12 cellular contexts compared by ENCODE assay signal in the genomic region with DNA sequence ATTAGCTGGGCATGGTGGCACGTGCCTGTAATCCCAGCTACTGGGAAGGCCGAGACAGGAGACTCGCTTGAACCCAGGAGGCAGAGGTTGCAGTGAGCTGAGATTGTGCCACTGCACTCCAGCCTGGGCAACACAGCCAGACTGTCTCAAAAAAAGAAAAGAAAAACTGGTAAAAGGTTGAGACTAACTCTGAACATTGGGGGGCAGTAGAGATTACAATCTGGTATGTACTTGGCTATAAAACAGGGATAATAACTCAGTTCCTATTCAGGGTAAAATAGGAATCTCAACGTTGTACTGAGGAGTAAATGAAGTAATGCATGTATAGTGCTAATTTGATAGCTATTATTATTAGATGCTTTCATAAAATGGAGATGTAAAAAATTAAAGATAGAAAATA. TPM values are rescaled to one million over a fixed set of nuclear protein-coding genes. Genes with fewer than 3 reads are reported as not detected.
DNase-seq lines count a peak whose midpoint lies in the region; ATAC-seq and TF ChIP-seq lines count a peak whose summit lies in the region.
"Had no signal": no experiment of that assay in that cellular context is flagged by ENCODE, and none has a peak within 500 bp of the region (broad histone marks: within the 10 kb centered on the region; RNA-seq: fewer than 3 reads in every experiment).

No MANE protein-coding gene starts in this region.

- peak; percentile 7 for DNase-seq in activated CD4-positive, alpha-beta T cell treated with anti-CD3 and anti-CD28 coated beads, Interleukin-2, amount 10 ng/mL, durations not matched to agents 7 days and 5 days
- no peak for DNase-seq in activated CD4-positive, alpha-beta T cell treated with anti-CD3 and anti-CD28 coated beads for 36 hours
- DNase-seq in PC-3 (peak; percentile 22), type B pancreatic cell (ENCODE audit: extremely low spot score, unreplicated experiment) (no peak), Caco-2 (no peak), NCI-H226 (no peak)
- DNase-seq: body of pancreas, NCI-H510A had no signal

- no peak for TF ChIP-seq POLR2A in gastroesophageal sphincter (IDR thresholded peaks at IDR 0.05)

- H3K4me1 ChIP-seq in PC-3 (ENCODE audit: insufficient read depth, low read length) (no peaks in the 10 kb centered on the region), gastroesophageal sphincter (no peaks in the 10 kb centered on the region), Caco-2 (no peaks in the 10 kb centered on the region)
- H3K4me1 ChIP-seq: BLaER1, body of pancreas had no signal

- H3K36me3 ChIP-seq in PC-3 (ENCODE audit: low read depth, low read length) (no peaks in the 10 kb centered on the region), gastroesophageal sphincter (no peaks in the 10 kb centered on the region), Caco-2 (ENCODE audit: control insufficient read depth, insufficient read depth, low read length) (no peaks in the 10 kb centered on the region)
- H3K36me3 ChIP-seq: BLaER1 had no signal

- H3K4me1 Mint-ChIP-seq in activated CD4-positive, alpha-beta T cell treated with anti-CD3 and anti-CD28 coated beads, Interleukin-2, amount 10 ng/mL, durations not matched to agents 7 days and 5 days = no peaks in the 10 kb centered on the region
- H3K4me1 Mint-ChIP-seq in activated CD4-positive, alpha-beta T cell treated with anti-CD3 and anti-CD28 coated beads for 36 hours = no peaks in the 10 kb centered on the region
- H3K4me1 Mint-ChIP-seq in type B pancreatic cell (ENCODE audit: unreplicated experiment) (no peaks in the 10 kb centered on the region), Caco-2 (ENCODE audit: low read depth, unreplicated experiment) (no peaks in the 10 kb centered on the region)

- H3K27me3 ChIP-seq in PC-3 (ENCODE audit: low read length) (no peaks in the 10 kb centered on the region), gastroesophageal sphincter (no peaks in the 10 kb centered on the region), Caco-2 (replicated peaks; ENCODE audit: control insufficient read depth, insufficient read depth, low read length) (no peaks in the 10 kb centered on the region)
- H3K27me3 ChIP-seq: body of pancreas had no signal

- H3K4me3 Mint-ChIP-seq in activated CD4-positive, alpha-beta T cell treated with anti-CD3 and anti-CD28 coated beads, Interleukin-2, amount 10 ng/mL, durations not matched to agents 7 days and 5 days = no peak overlapping the region
- no peak overlapping the region for H3K4me3 Mint-ChIP-seq in activated CD4-positive, alpha-beta T cell treated with anti-CD3 and anti-CD28 coated beads for 36 hours
- no peak overlapping the region for H3K4me3 Mint-ChIP-seq in type B pancreatic cell
- H3K4me3 Mint-ChIP-seq in Caco-2 (ENCODE audit: unreplicated experiment) = no peak overlapping the region
- H3K4me3 Mint-ChIP-seq: T-helper 2 cell treated with Interferon-gamma antibody and Interleukin-4, amounts not matched to agents 5 μg/mL and 100 μg/mL, for 36 hours had no signal

- H3K36me3 Mint-ChIP-seq in activated CD4-positive, alpha-beta T cell treated with anti-CD3 and anti-CD28 coated beads, Interleukin-2, amount 10 ng/mL, durations not matched to agents 7 days and 5 days (ENCODE audit: low read depth) = no peaks in the 10 kb centered on the region
- H3K36me3 Mint-ChIP-seq in activated CD4-positive, alpha-beta T cell treated with anti-CD3 and anti-CD28 coated beads for 36 hours (ENCODE audit: low read depth) = no peaks in the 10 kb centered on the region
- H3K36me3 Mint-ChIP-seq in type B pancreatic cell (no peaks in the 10 kb centered on the region), Caco-2 (ENCODE audit: insufficient read depth, unreplicated experiment) (no peaks in the 10 kb centered on the region)

- H3K9ac ChIP-seq in PC-3 (ENCODE audit: low read length) = no peak overlapping the region
- H3K9ac ChIP-seq: BLaER1 had no signal

- no peak for ATAC-seq in activated CD4-positive, alpha-beta T cell treated with anti-CD3 and anti-CD28 coated beads for 36 hours
- ATAC-seq in PC-3 = no peak
- no peak for ATAC-seq in gastroesophageal sphincter
- no peak for ATAC-seq in GM19452 (IDR thresholded peaks at IDR 0.05; ENCODE audit: unreplicated experiment)
- ATAC-seq: body of pancreas had no signal

- H3K27me3 Mint-ChIP-seq in activated CD4-positive, alpha-beta T cell treated with anti-CD3 and anti-CD28 coated beads, Interleukin-2, amount 10 ng/mL, durations not matched to agents 7 days and 5 days = no peaks in the 10 kb centered on the region
- no peaks in the 10 kb centered on the region for H3K27me3 Mint-ChIP-seq in activated CD4-positive, alpha-beta T cell treated with anti-CD3 and anti-CD28 coated beads for 36 hours
- H3K27me3 Mint-ChIP-seq in type B pancreatic cell (no peaks in the 10 kb centered on the region), Caco-2 (ENCODE audit: insufficient read depth, unreplicated experiment) (no peaks in the 10 kb centered on the region)

- H4K20me1 ChIP-seq in PC-3 (ENCODE audit: low read length) = no peaks in the 10 kb centered on the region
- H4K20me1 ChIP-seq: BLaER1 had no signal

- WGBS in gastroesophageal sphincter (ENCODE audit: low coverage in 1 of 2), 2 donors = 0 to 31% methylated on average over 1 to 4 of the region's 4 CpGs

- CTCF ChIA-PET in activated CD4-positive, alpha-beta T cell treated with anti-CD3 and anti-CD28 coated beads, Interleukin-2, amount 10 ng/mL, durations not matched to agents 7 days and 5 days (lab: Charles Lee) = interaction anchor here (0.5 kb wide), 1 partner anchor 1699 kb away, joined by 3 read pairs; no protein-coding TSS in a partner anchor
- CTCF ChIA-PET in activated CD4-positive, alpha-beta T cell treated with anti-CD3 and anti-CD28 coated beads for 36 hours (lab: Charles Lee) = no interaction called here
- CTCF ChIA-PET in PC-3 (lab: Charles Lee) = no interaction called here
- CTCF ChIA-PET in Caco-2 (lab: Charles Lee) = no interaction called here

- H3K9me3 ChIP-seq in PC-3 (ENCODE audit: low read length) (no peaks in the 10 kb centered on the region), gastroesophageal sphincter (no peaks in the 10 kb centered on the region), Caco-2 (no peaks in the 10 kb centered on the region)
- H3K9me3 ChIP-seq: body of pancreas had no signal

- no peak overlapping the region for H2AFZ ChIP-seq in PC-3 (ENCODE audit: low read length)

- H3K27ac ChIP-seq in PC-3 (ENCODE audit: low read length) (no peak overlapping the region), gastroesophageal sphincter (no peak overlapping the region)
- H3K27ac ChIP-seq: BLaER1, body of pancreas had no signal

- BruUV-seq in PC-3 (replicated peaks; lab: Mats Ljungman, UMichigan) (no TSS peak), Caco-2 (replicated peaks; lab: Mats Ljungman, UMichigan) (no TSS peak)

- H3K9me2 ChIP-seq in PC-3 (replicated peaks; ENCODE audit: low read length) = no peaks in the 10 kb centered on the region

- no peaks in the 10 kb centered on the region for H3K9me3 Mint-ChIP-seq in activated CD4-positive, alpha-beta T cell treated with anti-CD3 and anti-CD28 coated beads, Interleukin-2, amount 10 ng/mL, durations not matched to agents 7 days and 5 days
- H3K9me3 Mint-ChIP-seq in activated CD4-positive, alpha-beta T cell treated with anti-CD3 and anti-CD28 coated beads for 36 hours (ENCODE audit: low read depth) = no peaks in the 10 kb centered on the region
- H3K9me3 Mint-ChIP-seq in type B pancreatic cell (peaks cover 11% of the 10 kb centered on the region), Caco-2 (ENCODE audit: unreplicated experiment) (no peaks in the 10 kb centered on the region)
- H3K9me3 Mint-ChIP-seq: T-helper 2 cell treated with Interferon-gamma antibody and Interleukin-4, amounts not matched to agents 5 μg/mL and 100 μg/mL, for 36 hours had no signal

- no peak overlapping the region for H3K27ac Mint-ChIP-seq in activated CD4-positive, alpha-beta T cell treated with anti-CD3 and anti-CD28 coated beads, Interleukin-2, amount 10 ng/mL, durations not matched to agents 7 days and 5 days
- H3K27ac Mint-ChIP-seq in activated CD4-positive, alpha-beta T cell treated with anti-CD3 and anti-CD28 coated beads for 36 hours = no peak overlapping the region
- no peak overlapping the region for H3K27ac Mint-ChIP-seq in type B pancreatic cell
- H3K27ac Mint-ChIP-seq in Caco-2 (ENCODE audit: unreplicated experiment) = no peak overlapping the region
- H3K27ac Mint-ChIP-seq: T-helper 2 cell treated with Interferon-gamma antibody and Interleukin-4, amounts not matched to agents 5 μg/mL and 100 μg/mL, for 36 hours had no signal

- TF ChIP-seq CTCF in PC-3 (conservative IDR thresholded peaks at IDR 0.05; ENCODE audit: low read depth, low read length) = peak; percentile 38; the same call in 1 of the 2 replicates
- peak in 3 of 4 experiments; percentile 27 to 49 (median 44) for TF ChIP-seq CTCF in gastroesophageal sphincter (IDR thresholded peaks at IDR 0.05)
- peak; percentile 31 for TF ChIP-seq CTCF in type B pancreatic cell (conservative IDR thresholded peaks at IDR 0.05)
- TF ChIP-seq CTCF in Caco-2 (IDR thresholded peaks at IDR 0.05; ENCODE audit: insufficient read depth in 1 of 2, low read depth in 1 of 2, low read length in 1 of 2, severe bottlenecking in 1 of 2, unreplicated experiment in 1 of 2) = no peak

- H3K79me2 ChIP-seq in PC-3 (ENCODE audit: low read length) = no peaks in the 10 kb centered on the region

- POLR2A ChIA-PET in activated CD4-positive, alpha-beta T cell treated with anti-CD3 and anti-CD28 coated beads, Interleukin-2, amount 10 ng/mL, durations not matched to agents 7 days and 5 days (lab: Charles Lee) = no interaction called here
- POLR2A ChIA-PET in activated CD4-positive, alpha-beta T cell treated with anti-CD3 and anti-CD28 coated beads for 36 hours (lab: Charles Lee) = no interaction called here
- POLR2A ChIA-PET in PC-3 (lab: Charles Lee; ENCODE audit: unreplicated experiment) = no interaction called here
- POLR2A ChIA-PET in Caco-2 (lab: Charles Lee) = no interaction called here

- H3F3A ChIP-seq in PC-3 (ENCODE audit: low read length, unreplicated experiment) = no peaks in the 10 kb centered on the region

- intact Hi-C loops in activated CD4-positive, alpha-beta T cell treated with anti-CD3 and anti-CD28 coated beads for 36 hours (cut with DNase I, micrococcal nuclease) = no loop called here
- intact Hi-C loops in PC-3 (cut with micrococcal nuclease) (no loop called here), Caco-2 (cut with micrococcal nuclease; ENCODE audit: unreplicated experiment) (no loop called here)

- no peak for TF ChIP-seq EP300 in gastroesophageal sphincter (IDR thresholded peaks at IDR 0.05)

- H3K4me3 ChIP-seq in PC-3 (ENCODE audit: low read length) (no peak overlapping the region), gastroesophageal sphincter (no peak overlapping the region), Caco-2 (ENCODE audit: low read depth, low read length) (no peak overlapping the region)
- H3K4me3 ChIP-seq: BLaER1, body of pancreas had no signal

- no peak overlapping the region for H3K4me2 ChIP-seq in PC-3 (ENCODE audit: low read length)
- H3K4me2 ChIP-seq: BLaER1 had no signal

RNA-seq across cellular contexts. Expression of a gene that starts 12.5 kb away (rescaled TPM):
- 10 to 100 TPM; 12.8 to 15.2 TPM for total RNA-seq in activated CD4-positive, alpha-beta T cell treated with anti-CD3 and anti-CD28 coated beads, Interleukin-2, amount 10 ng/mL, durations not matched to agents 7 days and 5 days
- 1 to 10 TPM; 4.9 to 5.4 TPM for total RNA-seq in activated CD4-positive, alpha-beta T cell treated with anti-CD3 and anti-CD28 coated beads for 36 hours
- 0.04 TPM in 1 of 2 replicates, not detected in the other for total RNA-seq in PC-3 (2014; rRNA removed)
- total RNA-seq in gastroesophageal sphincter = 10 to 100 TPM; 10.9 to 15.1 (median 13.5) TPM
- 11.7 and 30.7 TPM in 2 replicates for total RNA-seq in type B pancreatic cell (ENCODE audit: low replicate concordance)
- total RNA-seq in Caco-2 (2022) = 0.57 and 1.1 TPM in 2 replicates

Comparison
In these comparisons a context has a peak if more than half of its experiments do, and no peak if none do; other contexts are left out.
1. DNase-seq: peak in activated CD4-positive, alpha-beta T cell treated with anti-CD3 and anti-CD28 coated beads, Interleukin-2, amount 10 ng/mL, durations not matched to agents 7 days and 5 days (single experiment) and PC-3 (single experiment); none in activated CD4-positive, alpha-beta T cell treated with anti-CD3 and anti-CD28 coated beads for 36 hours (single experiment), type B pancreatic cell (single experiment), Caco-2 (0 of 2) and NCI-H226 (single experiment).
2. CTCF ChIP-seq: peak in PC-3 (single experiment), gastroesophageal sphincter (3 of 4) and type B pancreatic cell (single experiment); none in Caco-2 (0 of 2).